ENCODE assay signal across 8 cellular contexts in genomic region chr9:129885018-129885669, GRCh38. TPM values are rescaled to one million over a fixed set of nuclear protein-coding genes. Genes with fewer than 3 reads are reported as not detected.
DNase-seq lines count a peak whose midpoint lies in the region; ATAC-seq and TF ChIP-seq lines count a peak whose summit lies in the region.

No MANE protein-coding gene starts in this region.

- H3K36me3 ChIP-seq in BE2C (peaks cover 8% of the 10 kb centered on the region; the same call in 1 of the 2 replicates), GM23248 (ENCODE audit: low read depth) (no peaks in the 10 kb centered on the region), mesendoderm (ENCODE audit: control insufficient read depth, insufficient read depth, low read length) (no peaks in the 10 kb centered on the region)

- no peak overlapping the region for H4K5ac ChIP-seq in mesendoderm (ENCODE audit: low read length)

- no peaks in the 10 kb centered on the region for H3K79me1 ChIP-seq in mesendoderm (ENCODE audit: low read length)

- peaks cover 41% of the 10 kb centered on the region for H3K4me1 Mint-ChIP-seq in type B pancreatic cell (ENCODE audit: unreplicated experiment)

- H3K9ac ChIP-seq in GM23248: peak overlapping the region; percentile 45
- peak overlapping the region; percentile 48 for H3K9ac ChIP-seq in mesendoderm (ENCODE audit: low read length)

- ATAC-seq in GM19023 (IDR thresholded peaks at IDR 0.05; ENCODE audit: unreplicated experiment): no peak

- no peak; the same call in 1 of the 2 replicates for TF ChIP-seq CTCF in BE2C (IDR thresholded peaks at IDR 0.05; ENCODE audit: low read depth, low read length)
- no peak for TF ChIP-seq CTCF in type B pancreatic cell (conservative IDR thresholded peaks at IDR 0.05)

- H3K27ac ChIP-seq in GM23248: peak overlapping the region; percentile 20
- H3K27ac ChIP-seq in mesendoderm (ENCODE audit: low read depth, low read length): no peak overlapping the region

- H2AFZ ChIP-seq in GM23248: peak overlapping the region; percentile 54

- in situ Hi-C loops in GM23248 (cut with MboI): loop anchor here (25.0 kb wide), 3 partner anchors 177 to 452 kb away; partner anchors contain the start of gene GPR107

- H3K18ac ChIP-seq in mesendoderm (ENCODE audit: low read length): no peak overlapping the region

- H2AK5ac ChIP-seq in mesendoderm (ENCODE audit: low read length): no peak overlapping the region

- peaks cover 10% of the 10 kb centered on the region for H3K36me3 Mint-ChIP-seq in type B pancreatic cell

- H4K8ac ChIP-seq in mesendoderm (ENCODE audit: low read depth, low read length): no peak overlapping the region

- H3F3A ChIP-seq in GM23248 (ENCODE audit: insufficient read depth): peaks cover 35% of the 10 kb centered on the region

- no peak overlapping the region for H2BK15ac ChIP-seq in mesendoderm (replicated peaks; ENCODE audit: low read depth)

- DNase-seq in BE2C: peak; percentile 46
- peak; percentile 68 for DNase-seq in GM23248
- DNase-seq in SHP77 treated with DMSO at 0.1 percent for 48 hours (lab: John Stamatoyannopoulos, UW): peak; percentile 40
- peak; percentile 55 for DNase-seq in cerebellar cortex (ENCODE audit: low spot score)
- DNase-seq in mesendoderm: no peak
- DNase-seq in type B pancreatic cell (ENCODE audit: extremely low spot score, unreplicated experiment): no peak
- no peak for DNase-seq in amniotic stem cell (lab: John Stamatoyannopoulos, UW)

- no peaks in the 10 kb centered on the region for H4K20me1 ChIP-seq in GM23248 (ENCODE audit: insufficient read depth)

- 7% methylated on average over 26 to 27 of the region's 27 CpGs for WGBS in GM23248 (ENCODE audit: low coverage in 1 of 2, low lambda C conversion rate in 2 of 2, missing lambda C conversion rate in 2 of 2), 2 experiments
- no CpG with 5 or more reads among the region's 27 CpGs for WGBS in mesendoderm (ENCODE audit: extremely low coverage, insufficient coverage, low lambda C conversion rate)

- peak overlapping the region; percentile 91 for H3K4me2 ChIP-seq in GM23248 (ENCODE audit: unreplicated experiment)
- peak overlapping the region; percentile 39 for H3K4me2 ChIP-seq in mesendoderm (ENCODE audit: low read length)

- H3K56ac ChIP-seq in mesendoderm (ENCODE audit: low read length): peak overlapping the region; percentile 69

- H3K27me3 ChIP-seq in BE2C (no peaks in the 10 kb centered on the region), GM23248 (replicated peaks; ENCODE audit: insufficient read depth) (no peaks in the 10 kb centered on the region), mesendoderm (ENCODE audit: insufficient read depth, low read length, poor library complexity) (no peaks in the 10 kb centered on the region)

- no peaks in the 10 kb centered on the region for H3K9me2 ChIP-seq in GM23248 (ENCODE audit: insufficient read depth)

- no peaks in the 10 kb centered on the region for H3K9me3 Mint-ChIP-seq in type B pancreatic cell

- H3K79me2 ChIP-seq in GM23248 (ENCODE audit: insufficient read depth) (no peaks in the 10 kb centered on the region), mesendoderm (ENCODE audit: control insufficient read depth, insufficient read depth, low read length) (no peaks in the 10 kb centered on the region)

- peak overlapping the region; percentile 90 for H3K27ac Mint-ChIP-seq in type B pancreatic cell

- H3K4me3 ChIP-seq in BE2C (ENCODE audit: low read depth, low read length) (peak overlapping the region; percentile 43), GM23248 (peak overlapping the region; percentile 56), mesendoderm (ENCODE audit: low read length) (no peak overlapping the region)

- H3K4me1 ChIP-seq in BE2C: peaks cover 16% of the 10 kb centered on the region
- H3K4me1 ChIP-seq in GM23248 (ENCODE audit: insufficient read depth): peaks cover 31% of the 10 kb centered on the region
- H3K4me1 ChIP-seq in mesendoderm (ENCODE audit: control insufficient read depth, low read depth, low read length): peaks cover 9% of the 10 kb centered on the region

- H2BK120ac ChIP-seq in mesendoderm (ENCODE audit: low read depth, low read length): no peak overlapping the region

- H3K27me3 Mint-ChIP-seq in type B pancreatic cell: no peaks in the 10 kb centered on the region

- no peak overlapping the region for H3K4ac ChIP-seq in mesendoderm (ENCODE audit: low read depth, low read length)

- no peak overlapping the region for H3K23ac ChIP-seq in mesendoderm (ENCODE audit: low read length)

- H3K9me3 ChIP-seq in BE2C (no peaks in the 10 kb centered on the region), GM23248 (ENCODE audit: low read depth) (no peaks in the 10 kb centered on the region)

- H2BK5ac ChIP-seq in mesendoderm (ENCODE audit: low read length): no peak overlapping the region

- H3K4me3 Mint-ChIP-seq in type B pancreatic cell: peak overlapping the region; percentile 84

RNA-seq across cellular contexts. Expression of gene USP20, which starts 49.9 kb away (rescaled TPM):
- 95.4 TPM for polyA plus RNA-seq in BE2C (2012; ENCODE audit: insufficient read depth, insufficient read length, low read depth)
- total RNA-seq in GM23248 (2014; rRNA removed; shearing (Covaris generic)): 7.3 and 10.3 TPM in 2 replicates
- 15.7 and 15.8 TPM in 2 replicates for polyA plus RNA-seq in GM23248 (2016; fragmentation: Nextera tagmentation; extraction: Ambion mirVana)
- 4.6 TPM for polyA plus RNA-seq in mesendoderm (2013, experiment 1 of 2)
- polyA plus RNA-seq in mesendoderm (2013, experiment 2 of 2): 4.3 TPM
- total RNA-seq in type B pancreatic cell (ENCODE audit: low replicate concordance): 37.8 and 39.2 TPM in 2 replicates

RNA-seq across cellular contexts. Expression of gene C9orf78, which starts 50.1 kb away (rescaled TPM):
- 202 TPM for polyA plus RNA-seq in BE2C (2012; ENCODE audit: insufficient read depth, insufficient read length, low read depth)
- 46.8 and 66.0 TPM in 2 replicates for total RNA-seq in GM23248 (2014; rRNA removed; shearing (Covaris generic))
- 79.7 and 80.7 TPM in 2 replicates for polyA plus RNA-seq in GM23248 (2016; fragmentation: Nextera tagmentation; extraction: Ambion mirVana)
- polyA plus RNA-seq in mesendoderm (2013, experiment 1 of 2): 49.3 TPM
- polyA plus RNA-seq in mesendoderm (2013, experiment 2 of 2): 48.3 TPM
- 33.6 and 35.4 TPM in 2 replicates for total RNA-seq in type B pancreatic cell (ENCODE audit: low replicate concordance)

Comparison
In these comparisons a context has a peak if more than half of its experiments do, and no peak if none do; other contexts are left out.
1. DNase-seq: peak in BE2C (single experiment), GM23248 (single experiment), SHP77 treated with DMSO at 0.1 percent for 48 hours (single experiment) and cerebellar cortex (single experiment); none in mesendoderm (single experiment), type B pancreatic cell (single experiment) and amniotic stem cell (single experiment).